ENCODE assay signal across 23 cellular contexts in the genomic region with DNA sequence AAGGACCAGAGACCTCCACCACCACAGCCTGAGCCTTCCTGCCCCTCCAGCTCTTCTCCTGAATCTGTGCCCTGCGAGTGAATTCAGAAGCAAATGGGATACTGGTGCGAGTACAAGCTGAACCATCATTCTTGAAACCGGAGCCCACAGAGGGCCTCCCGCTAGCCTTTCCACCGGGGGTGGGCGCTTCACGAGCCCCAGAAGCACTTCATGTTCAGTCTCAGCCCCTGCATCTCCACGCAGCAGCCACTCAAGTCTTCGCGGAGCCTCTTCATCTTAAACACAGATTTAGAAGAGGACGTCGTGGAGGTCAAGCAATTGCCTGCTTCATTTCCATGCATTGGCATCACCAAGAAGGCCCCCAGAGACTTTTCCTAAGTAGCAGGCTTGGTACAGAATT. TPM values are rescaled to one million over a fixed set of nuclear protein-coding genes. Genes with fewer than 3 reads are reported as not detected.
A peak's percentile ranks its signal among the peaks of the same experiment; 100 is the strongest.
DNase-seq lines count a peak whose midpoint lies in the region; ATAC-seq, FAIRE-seq and TF ChIP-seq lines count a peak whose summit lies in the region.
"Had no signal": no experiment of that assay in that cellular context is flagged by ENCODE, and none has a peak within 500 bp of the region (broad histone marks: within the 10 kb centered on the region; RNA-seq: fewer than 3 reads in every experiment).

No MANE protein-coding gene starts in this region.

- DNase-seq in BE2C (peak; percentile 1), Peyer's patch (peak in 2 of 3 donors; percentile 19 to 21), kidney (peak; percentile 22), spleen (peak; percentile 47), NCI-H524 (lab: John Stamatoyannopoulos, UW) (no peak)
- no peak for DNase-seq in stimulated activated CD4-positive, alpha-beta T cell treated with anti-CD3 and anti-CD28 coated beads, Interleukin-12 subunit alpha, Interleukin-12 subunit beta, amount 100 ng/mL, for 4 hours
- DNase-seq: CD4-positive, CD25-positive, alpha-beta regulatory T cell; EL; GM23248; IMR-90; NCI-H1092 treated with DMSO at 0.1 percent for 48 hours; NCI-H146; NCI-H2029; NCI-H2227 treated with DMSO at 0.1 percent for 48 hours; NCI-H510A; NCI-H748 treated with DMSO at 0.1 percent for 48 hours; NK-92 treated with Interleukin-12 subunit alpha and Interleukin-12 subunit beta, amount 100 ng/mL, for 24 hours; SJCRH30 had no signal

- no peak for TF ChIP-seq CTCF in BE2C (IDR thresholded peaks at IDR 0.05; ENCODE audit: low read depth, low read length)
- TF ChIP-seq CTCF in Peyer's patch (IDR thresholded peaks at IDR 0.05) = no peak
- no peak for TF ChIP-seq CTCF in kidney (IDR thresholded peaks at IDR 0.05; ENCODE audit: borderline replicate concordance, extremely low read depth, insufficient read depth)
- TF ChIP-seq CTCF in spleen (IDR thresholded peaks at IDR 0.05 in 8 of 11, conservative IDR thresholded peaks at IDR 0.05 in 3 of 11) = no peak

- no peak for FAIRE-seq in kidney (lab: Jason Lieb, UNC)
- FAIRE-seq: HTR-8/SVneo had no signal

- no peak overlapping the region for H3K9ac ChIP-seq in kidney (ENCODE audit: low read length in 2 of 2)
- H3K9ac ChIP-seq: GM23248, KMS-11 had no signal

- no peaks in the 10 kb centered on the region for H3K4me1 ChIP-seq in BE2C
- H3K4me1 ChIP-seq in Peyer's patch = no peaks in the 10 kb centered on the region
- no peaks in the 10 kb centered on the region for H3K4me1 ChIP-seq in kidney (ENCODE audit: control insufficient read depth in 1 of 2, insufficient read depth in 1 of 2, low read depth in 1 of 2, low read length in 2 of 2)
- H3K4me1 ChIP-seq in spleen = no peaks in the 10 kb centered on the region
- H3K4me1 ChIP-seq: HAP-1, SJCRH30 had no signal

- no peaks in the 10 kb centered on the region; the same call in 1 of the 2 replicates for H3K9me3 ChIP-seq in BE2C
- peaks cover 0 to 6% (median 3%) of the 10 kb centered on the region in 4 donors for H3K9me3 ChIP-seq in Peyer's patch
- peaks cover 0 to 3% of the 10 kb centered on the region in 2 donors for H3K9me3 ChIP-seq in kidney (ENCODE audit: control insufficient read depth in 1 of 2, low read length in 2 of 2)
- H3K9me3 ChIP-seq in spleen = peaks cover 0 to 29% (median 20%) of the 10 kb centered on the region in 8 donors
- H3K9me3 ChIP-seq: HAP-1, SJCRH30 had no signal

- no peak for ATAC-seq in GM21717 (IDR thresholded peaks at IDR 0.05; ENCODE audit: unreplicated experiment)
- ATAC-seq: Panc1 had no signal

- no peaks in the 10 kb centered on the region for H3K36me3 ChIP-seq in BE2C
- no peaks in the 10 kb centered on the region for H3K36me3 ChIP-seq in Peyer's patch
- H3K36me3 ChIP-seq in kidney (ENCODE audit: control insufficient read depth in 1 of 2, insufficient read depth in 2 of 2, low read length in 2 of 2) = no peaks in the 10 kb centered on the region
- H3K36me3 ChIP-seq in spleen = no peaks in the 10 kb centered on the region
- H3K36me3 ChIP-seq: HAP-1, SJCRH30 had no signal

- no peaks in the 10 kb centered on the region for H3K27me3 ChIP-seq in BE2C
- no peaks in the 10 kb centered on the region for H3K27me3 ChIP-seq in Peyer's patch
- peaks cover 0 to 48% (median 0%) of the 10 kb centered on the region in 7 donors for H3K27me3 ChIP-seq in spleen (replicated peaks in 1 of 7)

- H3K4me3 ChIP-seq in BE2C (ENCODE audit: low read depth, low read length) = no peak overlapping the region
- H3K4me3 ChIP-seq in Peyer's patch = no peak overlapping the region
- H3K4me3 ChIP-seq in kidney (ENCODE audit: low read length in 2 of 2) = no peak overlapping the region
- no peak overlapping the region for H3K4me3 ChIP-seq in spleen
- H3K4me3 ChIP-seq: GM23248, HAP-1, SJCRH30 had no signal

- TF ChIP-seq POLR2A in Peyer's patch (IDR thresholded peaks at IDR 0.05) = no peak
- no peak for TF ChIP-seq POLR2A in spleen (IDR thresholded peaks at IDR 0.05)

- 66 to 78% (median 74%) methylated on average over 11 to 12 of the region's 12 CpGs for WGBS in spleen, 5 donors

- intact Hi-C loops in kidney (cut with DNase I) = no loop called here
- intact Hi-C loops in spleen (cut with DNase I; ENCODE audit: low total_unique reads) = no loop called here

- H3K27ac ChIP-seq in Peyer's patch (no peak overlapping the region), kidney (ENCODE audit: low read depth in 2 of 2, low read length in 2 of 2) (no peak overlapping the region), spleen (no peak overlapping the region)
- H3K27ac ChIP-seq: GM23248, KMS-11, SJCRH30 had no signal

RNA-seq across cellular contexts. Expression of a gene that starts 26.0 kb away (rescaled TPM):
- polyA plus RNA-seq in BE2C (2012; ENCODE audit: insufficient read depth, insufficient read length, low read depth) = 298 TPM
- total RNA-seq in Peyer's patch (1 to 10 TPM; 2.5 to 5.8 (median 4.9) TPM), kidney (33.7 TPM), spleen (100 to 1,000 TPM in 1 of 7 donors, 10 to 100 TPM in 6; 40.9 to 109 (median 47.1) TPM)
- polyA plus RNA-seq in kidney (ENCODE audit: insufficient read depth, low read depth, low replicate concordance) (2.9 TPM), spleen (10 to 100 TPM in 2 of 3 donors, 1 to 10 TPM in 1; 5.9 to 22.3 (median 16.8) TPM)
- total RNA-seq: CD4-positive, CD25-positive, alpha-beta regulatory T cell; SJCRH30 had no signal
- polyA plus RNA-seq: CD4-positive, CD25-positive, alpha-beta regulatory T cell had no signal

Comparison
In these comparisons a context has a peak if more than half of its experiments do, and no peak if none do; other contexts are left out.
1. DNase-seq: peak in BE2C (single experiment), Peyer's patch (2 of 3), kidney (single experiment) and spleen (single experiment); none in NCI-H524 (0 of 2) and stimulated activated CD4-positive, alpha-beta T cell treated with anti-CD3 and anti-CD28 coated beads, Interleukin-12 subunit alpha, Interleukin-12 subunit beta, amount 100 ng/mL, for 4 hours (single experiment).